Comparison of ENCODE assay signal across 2 cellular contexts in the genomic region with DNA sequence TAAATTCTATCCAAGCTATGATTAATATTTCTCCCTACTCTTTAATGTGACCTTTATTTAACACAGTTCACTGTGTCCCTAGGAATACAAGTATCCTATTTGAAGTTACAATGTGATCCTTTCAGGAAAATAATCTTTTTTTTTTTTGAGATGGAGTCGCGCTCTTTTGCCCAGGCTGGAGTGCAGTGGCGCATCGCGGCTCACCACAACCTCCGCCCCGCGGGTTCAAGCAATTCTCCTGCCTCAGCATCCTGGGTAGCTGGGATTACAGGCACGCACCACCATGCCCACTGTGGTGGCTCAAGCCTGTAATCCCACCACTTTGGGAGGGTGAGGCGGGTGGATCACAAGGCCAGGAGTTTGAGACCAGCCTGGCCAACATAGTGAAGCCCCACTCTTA.
TF ChIP-seq lines count a peak whose summit lies in the region.

No MANE protein-coding gene starts in this region.

TF ChIP-seq in HepG2, 621 proteins besides CTCF, POLR2A, EP300 and RAD21:
- TF ChIP-seq, protein P1, sequence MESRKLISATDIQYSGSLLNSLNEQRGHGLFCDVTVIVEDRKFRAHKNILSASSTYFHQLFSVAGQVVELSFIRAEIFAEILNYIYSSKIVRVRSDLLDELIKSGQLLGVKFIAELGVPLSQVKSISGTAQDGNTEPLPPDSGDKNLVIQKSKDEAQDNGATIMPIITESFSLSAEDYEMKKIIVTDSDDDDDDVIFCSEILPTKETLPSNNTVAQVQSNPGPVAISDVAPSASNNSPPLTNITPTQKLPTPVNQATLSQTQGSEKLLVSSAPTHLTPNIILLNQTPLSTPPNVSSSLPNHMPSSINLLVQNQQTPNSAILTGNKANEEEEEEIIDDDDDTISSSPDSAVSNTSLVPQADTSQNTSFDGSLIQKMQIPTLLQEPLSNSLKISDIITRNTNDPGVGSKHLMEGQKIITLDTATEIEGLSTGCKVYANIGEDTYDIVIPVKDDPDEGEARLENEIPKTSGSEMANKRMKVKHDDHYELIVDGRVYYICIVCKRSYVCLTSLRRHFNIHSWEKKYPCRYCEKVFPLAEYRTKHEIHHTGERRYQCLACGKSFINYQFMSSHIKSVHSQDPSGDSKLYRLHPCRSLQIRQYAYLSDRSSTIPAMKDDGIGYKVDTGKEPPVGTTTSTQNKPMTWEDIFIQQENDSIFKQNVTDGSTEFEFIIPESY (CRISPR knock-in tag; IDR thresholded peaks at IDR 0.05), result 0 out of 2 replicates have a peak, but pooled peaks have one; percentile 24
- TF ChIP-seq, protein P2, sequence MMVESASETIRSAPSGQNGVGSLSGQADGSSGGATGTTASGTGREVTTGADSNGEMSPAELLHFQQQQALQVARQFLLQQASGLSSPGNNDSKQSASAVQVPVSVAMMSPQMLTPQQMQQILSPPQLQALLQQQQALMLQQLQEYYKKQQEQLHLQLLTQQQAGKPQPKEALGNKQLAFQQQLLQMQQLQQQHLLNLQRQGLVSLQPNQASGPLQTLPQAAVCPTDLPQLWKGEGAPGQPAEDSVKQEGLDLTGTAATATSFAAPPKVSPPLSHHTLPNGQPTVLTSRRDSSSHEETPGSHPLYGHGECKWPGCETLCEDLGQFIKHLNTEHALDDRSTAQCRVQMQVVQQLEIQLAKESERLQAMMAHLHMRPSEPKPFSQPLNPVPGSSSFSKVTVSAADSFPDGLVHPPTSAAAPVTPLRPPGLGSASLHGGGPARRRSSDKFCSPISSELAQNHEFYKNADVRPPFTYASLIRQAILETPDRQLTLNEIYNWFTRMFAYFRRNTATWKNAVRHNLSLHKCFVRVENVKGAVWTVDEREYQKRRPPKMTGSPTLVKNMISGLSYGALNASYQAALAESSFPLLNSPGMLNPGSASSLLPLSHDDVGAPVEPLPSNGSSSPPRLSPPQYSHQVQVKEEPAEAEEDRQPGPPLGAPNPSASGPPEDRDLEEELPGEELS (CRISPR knock-in tag; IDR thresholded peaks at IDR 0.05), result no peak

TF ChIP-seq in K562, 482 proteins besides CTCF, POLR2A, EP300 and RAD21:
- TF ChIP-seq, protein P1 (CRISPR knock-in tag; IDR thresholded peaks at IDR 0.05), result peak; percentile 88
- TF ChIP-seq, protein P3, sequence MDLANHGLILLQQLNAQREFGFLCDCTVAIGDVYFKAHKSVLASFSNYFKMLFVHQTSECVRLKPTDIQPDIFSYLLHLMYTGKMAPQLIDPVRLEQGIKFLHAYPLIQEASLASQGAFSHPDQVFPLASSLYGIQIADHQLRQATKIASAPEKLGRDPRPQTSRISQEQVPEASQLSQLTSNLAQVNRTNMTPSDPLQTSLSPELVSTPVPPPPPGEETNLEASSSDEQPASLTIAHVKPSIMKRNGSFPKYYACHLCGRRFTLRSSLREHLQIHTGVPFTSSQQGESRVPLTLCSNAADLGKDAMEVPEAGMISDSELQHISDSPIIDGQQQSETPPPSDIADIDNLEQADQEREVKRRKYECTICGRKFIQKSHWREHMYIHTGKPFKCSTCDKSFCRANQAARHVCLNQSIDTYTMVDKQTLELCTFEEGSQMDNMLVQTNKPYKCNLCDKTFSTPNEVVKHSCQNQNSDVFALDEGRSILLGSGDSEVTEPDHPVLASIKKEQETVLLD (IDR thresholded peaks at IDR 0.05), result no peak
- TF ChIP-seq RFX1 (IDR thresholded peaks at IDR 0.05) (no peak), CHD2 (IDR thresholded peaks at IDR 0.05; ENCODE audit: low read depth, low read length) (no peak)
